Comparison of ENCODE assay signal across 16 cellular contexts in genomic region chrX:43808231-43808630, GRCh38.
DNase-seq lines count a peak whose midpoint lies in the region; ATAC-seq and TF ChIP-seq lines count a peak whose summit lies in the region.
"Had no signal": no experiment of that assay in that cellular context is flagged by ENCODE, and none has a peak within 500 bp of the region (broad histone marks: within the 10 kb centered on the region; RNA-seq: fewer than 3 reads in every experiment).

No MANE protein-coding gene starts in this region.

- TF ChIP-seq CTCF in right atrium auricular region (IDR thresholded peaks at IDR 0.05) (no peak), vagina (IDR thresholded peaks at IDR 0.05) (no peak), glutamatergic neuron (IDR thresholded peaks at IDR 0.05; ENCODE audit: partially characterized antibody, unreplicated experiment) (no peak)

- H3K36me3 Mint-ChIP-seq in glutamatergic neuron (ENCODE audit: unreplicated experiment): no peaks in the 10 kb centered on the region
- peaks cover 3% of the 10 kb centered on the region for H3K36me3 Mint-ChIP-seq in T-helper 17 cell (ENCODE audit: low read depth)
- H3K36me3 Mint-ChIP-seq: CD4-positive, CD25-positive, alpha-beta regulatory T cell; CD8-positive, alpha-beta T cell had no signal

- DNase-seq in left ventricle myocardium superior (no peak), right atrium auricular region (ENCODE audit: low spot score) (no peak), fibroblast of gingiva (ENCODE audit: low read depth) (peak; percentile 58), renal cortical epithelial cell (ENCODE audit: low read depth) (peak; percentile 19), vagina (ENCODE audit: extremely low spot score in 2 of 2) (no peak), glutamatergic neuron (no peak), T-helper 17 cell (no peak)
- DNase-seq in stimulated activated naive CD8-positive, alpha-beta T cell treated with anti-CD3 and anti-CD28 coated beads, Interleukin-15, amount 100 ng/mL, for 72 hours: no peak
- DNase-seq: Caco-2; CD4-positive, CD25-positive, alpha-beta regulatory T cell; CD8-positive, alpha-beta T cell; DMS153; DND-41; GM23248; H7; HCEC 1CT had no signal

- H3K27me3 ChIP-seq in right atrium auricular region (no peaks in the 10 kb centered on the region), vagina (no peaks in the 10 kb centered on the region)

- H3K9me3 Mint-ChIP-seq in glutamatergic neuron (ENCODE audit: unreplicated experiment): no peaks in the 10 kb centered on the region
- H3K9me3 Mint-ChIP-seq in stimulated activated naive CD8-positive, alpha-beta T cell treated with anti-CD3 and anti-CD28 coated beads, Interleukin-15, amount 100 ng/mL, for 72 hours: no peaks in the 10 kb centered on the region
- H3K9me3 Mint-ChIP-seq: CD8-positive, alpha-beta T cell had no signal

- no peak for TF ChIP-seq POLR2A in vagina (IDR thresholded peaks at IDR 0.05)

- no peaks in the 10 kb centered on the region for H3K4me1 Mint-ChIP-seq in glutamatergic neuron (ENCODE audit: low read depth, unreplicated experiment)
- H3K4me1 Mint-ChIP-seq in stimulated activated naive CD8-positive, alpha-beta T cell treated with anti-CD3 and anti-CD28 coated beads, Interleukin-15, amount 100 ng/mL, for 72 hours: no peaks in the 10 kb centered on the region
- H3K4me1 Mint-ChIP-seq in T-helper 17 cell: no peaks in the 10 kb centered on the region

- intact Hi-C loops in left ventricle myocardium superior (cut with micrococcal nuclease) (no loop called here), vagina (cut with DNase I) (no loop called here)

- H3K36me3 ChIP-seq in right atrium auricular region (no peaks in the 10 kb centered on the region), vagina (no peaks in the 10 kb centered on the region)

- ATAC-seq in left ventricle myocardium superior (peak; percentile 26), T-helper 17 cell (no peak)
- no peak for ATAC-seq in stimulated activated naive CD8-positive, alpha-beta T cell treated with anti-CD3 and anti-CD28 coated beads, Interleukin-15, amount 100 ng/mL, for 72 hours
- ATAC-seq: CD8-positive, alpha-beta T cell had no signal

- no peak overlapping the region for H3K27ac Mint-ChIP-seq in glutamatergic neuron (ENCODE audit: unreplicated experiment)
- H3K27ac Mint-ChIP-seq in stimulated activated naive CD8-positive, alpha-beta T cell treated with anti-CD3 and anti-CD28 coated beads, Interleukin-15, amount 100 ng/mL, for 72 hours: no peak overlapping the region
- H3K27ac Mint-ChIP-seq in T-helper 17 cell: no peak overlapping the region
- H3K27ac Mint-ChIP-seq: CD4-positive, CD25-positive, alpha-beta regulatory T cell; CD8-positive, alpha-beta T cell had no signal

- H3K9me3 ChIP-seq in right atrium auricular region (no peaks in the 10 kb centered on the region), vagina (no peaks in the 10 kb centered on the region), T-helper 17 cell (ENCODE audit: control insufficient read depth, low read length, poor library complexity, severe bottlenecking) (no peaks in the 10 kb centered on the region)
- H3K9me3 ChIP-seq: Caco-2 had no signal

- H3K4me3 Mint-ChIP-seq in glutamatergic neuron (ENCODE audit: unreplicated experiment) (no peak overlapping the region), T-helper 17 cell (no peak overlapping the region)
- H3K4me3 Mint-ChIP-seq in stimulated activated naive CD8-positive, alpha-beta T cell treated with anti-CD3 and anti-CD28 coated beads, Interleukin-15, amount 100 ng/mL, for 72 hours: no peak overlapping the region
- H3K4me3 Mint-ChIP-seq: CD4-positive, CD25-positive, alpha-beta regulatory T cell; CD8-positive, alpha-beta T cell had no signal

- H3K4me3 ChIP-seq in right atrium auricular region: no peak overlapping the region
- H3K4me3 ChIP-seq in vagina: no peak overlapping the region
- H3K4me3 ChIP-seq: GM23248 had no signal

- H3K4me1 ChIP-seq in right atrium auricular region (no peaks in the 10 kb centered on the region), vagina (no peaks in the 10 kb centered on the region)
- H3K4me1 ChIP-seq: Caco-2 had no signal

- H3K27me3 Mint-ChIP-seq in glutamatergic neuron (ENCODE audit: unreplicated experiment) (no peaks in the 10 kb centered on the region), T-helper 17 cell (no peaks in the 10 kb centered on the region)
- H3K27me3 Mint-ChIP-seq in stimulated activated naive CD8-positive, alpha-beta T cell treated with anti-CD3 and anti-CD28 coated beads, Interleukin-15, amount 100 ng/mL, for 72 hours: no peaks in the 10 kb centered on the region

- H3K27ac ChIP-seq in right atrium auricular region: no peak overlapping the region
- peak overlapping the region; percentile 22 for H3K27ac ChIP-seq in vagina

Comparison
In these comparisons a context has a peak if more than half of its experiments do, and no peak if none do; other contexts are left out.
1. DNase-seq: peak in fibroblast of gingiva (single experiment) and renal cortical epithelial cell (single experiment); none in left ventricle myocardium superior (single experiment), right atrium auricular region (single experiment), vagina (0 of 2), glutamatergic neuron (single experiment), stimulated activated naive CD8-positive, alpha-beta T cell treated with anti-CD3 and anti-CD28 coated beads, Interleukin-15, amount 100 ng/mL, for 72 hours (0 of 2) and T-helper 17 cell (0 of 3).